Comparison of ENCODE assay signal across 8 cellular contexts in genomic region chr17:17780941-17781590, GRCh38. TPM values are rescaled to one million over a fixed set of nuclear protein-coding genes. Genes with fewer than 3 reads are reported as not detected.
DNase-seq lines count a peak whose midpoint lies in the region; ATAC-seq, FAIRE-seq and TF ChIP-seq lines count a peak whose summit lies in the region.

No MANE protein-coding gene starts in this region.

- H3K4me3 ChIP-seq in GM23338 (peak overlapping the region; percentile 87), adrenal gland (no peak overlapping the region), keratinocyte (ENCODE audit: control insufficient read depth in 2 of 3, extremely low read depth in 1 of 3, insufficient read depth in 2 of 3, low read depth in 1 of 3, low read length in 3 of 3) (peak overlapping the region in 1 of 3 experiments; percentile 57), tibial artery (peak overlapping the region; percentile 50 to 58)

- FAIRE-seq in keratinocyte (lab: Jason Lieb, UNC): peak; percentile 62
- FAIRE-seq in D721Med (lab: Jason Lieb, UNC): no peak

- H3K27me3 ChIP-seq in GM23338 (ENCODE audit: insufficient read depth) (peaks cover 52% of the 10 kb centered on the region), adrenal gland (no peaks in the 10 kb centered on the region), keratinocyte (ENCODE audit: control insufficient read depth, extremely low read depth, insufficient read depth, low read length) (no peaks in the 10 kb centered on the region), tibial artery (no peaks in the 10 kb centered on the region)

- peaks cover 41% of the 10 kb centered on the region for H3K4me1 ChIP-seq in GM23338 (ENCODE audit: insufficient read depth)
- peaks cover 32 to 75% of the 10 kb centered on the region in 2 donors for H3K4me1 ChIP-seq in adrenal gland (replicated peaks in 1 of 2)
- H3K4me1 ChIP-seq in keratinocyte (ENCODE audit: control insufficient read depth, extremely low read depth, insufficient read depth, low read length): peaks cover 38% of the 10 kb centered on the region
- peaks cover 13 to 69% (median 51%) of the 10 kb centered on the region in 4 donors for H3K4me1 ChIP-seq in tibial artery

- H2AFZ ChIP-seq in GM23338 (peak overlapping the region; percentile 94), keratinocyte (ENCODE audit: control insufficient read depth, low read length) (no peak overlapping the region)

- peaks cover 27% of the 10 kb centered on the region; the same call in 1 of the 2 replicates for H3F3A ChIP-seq in GM23338 (replicated peaks; ENCODE audit: low read depth)

- peaks cover 39% of the 10 kb centered on the region for H3K27me3 Mint-ChIP-seq in GM23338 (ENCODE audit: insufficient read depth, low read depth, poor library complexity)

- TF ChIP-seq CTCF in GM23338 (conservative IDR thresholded peaks at IDR 0.05; ENCODE audit: low read depth in 2 of 2) (peak; percentile 31 to 53), adrenal gland (IDR thresholded peaks at IDR 0.05) (peak in 1 of 6 experiments; percentile 10), keratinocyte (optimal IDR thresholded peaks at IDR 0.05 in 1 of 3, IDR thresholded peaks at IDR 0.05 in 1 of 3, conservative IDR thresholded peaks at IDR 0.05 in 1 of 3; ENCODE audit: extremely low read depth in 1 of 3, insufficient read depth in 2 of 3, low read length in 3 of 3) (peak; percentile 5 to 41 (median 36)), tibial artery (IDR thresholded peaks at IDR 0.05) (peak in 1 of 2 experiments; percentile 18), D721Med (IDR thresholded peaks at IDR 0.05; ENCODE audit: insufficient read depth, missing control alignments) (no peak)

- DNase-seq in A172 (ENCODE audit: low spot score) (peak; percentile 46), GM23338 (ENCODE audit: low spot score) (peak; percentile 90), adrenal gland (peak in 1 of 7 donors; percentile 72), keratinocyte (ENCODE audit: low read depth, low spot score) (no peak), tibial artery (peak in 1 of 2 donors; percentile 81), D721Med (ENCODE audit: insufficient read length, low spot score) (no peak)
- no peak for DNase-seq in stimulated activated CD4-positive, alpha-beta T cell treated with anti-CD3 and anti-CD28 coated beads, Interleukin-4, amount 100 ng/mL, for 24 hours

- peak overlapping the region; percentile 71 for H3K4me3 Mint-ChIP-seq in GM23338

- peak overlapping the region; percentile 99 for H3K4me2 ChIP-seq in GM23338
- H3K4me2 ChIP-seq in keratinocyte (ENCODE audit: control insufficient read depth, extremely low read depth, insufficient read depth, low read depth, low read length): peak overlapping the region; percentile 80

- no peaks in the 10 kb centered on the region for H3K9me2 ChIP-seq in GM23338 (ENCODE audit: insufficient read depth)

- no peaks in the 10 kb centered on the region for H4K20me1 ChIP-seq in GM23338 (replicated peaks; ENCODE audit: insufficient read depth)
- peaks cover 8% of the 10 kb centered on the region for H4K20me1 ChIP-seq in keratinocyte (ENCODE audit: control insufficient read depth, extremely low read depth, insufficient read depth, low read length)

- H3K36me3 Mint-ChIP-seq in GM23338 (ENCODE audit: low read depth): no peaks in the 10 kb centered on the region

- H3K4me1 Mint-ChIP-seq in GM23338: peaks cover 33% of the 10 kb centered on the region

- H3K9me3 ChIP-seq in adrenal gland (replicated peaks in 1 of 3) (no peaks in the 10 kb centered on the region), keratinocyte (ENCODE audit: control insufficient read depth, low read depth, low read length) (no peaks in the 10 kb centered on the region), tibial artery (no peaks in the 10 kb centered on the region)

- no peaks in the 10 kb centered on the region for H3K9me1 ChIP-seq in keratinocyte (ENCODE audit: control insufficient read depth, extremely low read depth, insufficient read depth, low read length)

- TF ChIP-seq POLR2A in adrenal gland (IDR thresholded peaks at IDR 0.05): no peak

- dilution Hi-C loops in keratinocyte (cut with MboI; ENCODE audit: extremely low pct_ligation_motif_present, low sequenced_read_pairs): no loop called here

- H3K36me3 ChIP-seq in GM23338 (ENCODE audit: insufficient read depth) (no peaks in the 10 kb centered on the region), adrenal gland (replicated peaks in 1 of 2) (no peaks in the 10 kb centered on the region), keratinocyte (ENCODE audit: control insufficient read depth in 2 of 2, extremely low read depth in 1 of 2, insufficient read depth in 2 of 2, low read length in 2 of 2) (peaks cover 0 to 6% of the 10 kb centered on the region in 2 experiments), tibial artery (no peaks in the 10 kb centered on the region)

- H3K27ac ChIP-seq in GM23338 (ENCODE audit: low read depth) (no peak overlapping the region), adrenal gland (peak overlapping the region in 4 of 5 donors; percentile 9 to 81 (median 50)), keratinocyte (ENCODE audit: control insufficient read depth, insufficient read depth, low read length) (peak overlapping the region; percentile 37), tibial artery (peak overlapping the region; percentile 70 to 82)

- peak overlapping the region; percentile 29; the same call in 1 of the 2 replicates for H3K27ac Mint-ChIP-seq in GM23338

- peak overlapping the region; percentile 53 for H3K9ac ChIP-seq in keratinocyte (ENCODE audit: control insufficient read depth, extremely low read depth, insufficient read depth, low read length)

- peak; percentile 37 for ATAC-seq in GM23338
- ATAC-seq in GM21737 (IDR thresholded peaks at IDR 0.05; ENCODE audit: unreplicated experiment): no peak

- 54 to 73% (median 58%) methylated on average over 7 to 10 of the region's 10 CpGs for WGBS in adrenal gland, 4 donors

- H3K79me2 ChIP-seq in GM23338 (replicated peaks; ENCODE audit: insufficient read depth) (no peaks in the 10 kb centered on the region), keratinocyte (ENCODE audit: control insufficient read depth, insufficient read depth, low read length) (peaks cover 34% of the 10 kb centered on the region)

- intact Hi-C loops in adrenal gland (cut with DNase I): no loop called here
- intact Hi-C loops in tibial artery (cut with DNase I; ENCODE audit: low total_unique reads): loop anchor here (5.0 to 10.0 kb wide), 2 partner anchors 96 to 306 kb away; partner anchors contain the start of genes DRG2 and RAI1

- H3K9me3 Mint-ChIP-seq in GM23338: no peaks in the 10 kb centered on the region; the same call in 2 of the 3 replicates

TF ChIP-seq in GM23338, 12 proteins besides CTCF, POLR2A, EP300 and RAD21 (continues in another document):
- TF ChIP-seq CREB1 (CRISPR knock-in tag; IDR thresholded peaks at IDR 0.05; ENCODE audit: low read depth): no peak
- no peak for TF ChIP-seq EZH2 (IDR thresholded peaks at IDR 0.05; ENCODE audit: low read depth, unreplicated experiment)
- no peak for TF ChIP-seq EZH2phosphoT487 (IDR thresholded peaks at IDR 0.05; ENCODE audit: unreplicated experiment)
- no peak for TF ChIP-seq ETS1 (IDR thresholded peaks at IDR 0.05)
- no peak for TF ChIP-seq POLR2AphosphoS5 (IDR thresholded peaks at IDR 0.05; ENCODE audit: low read depth)
- no peak for TF ChIP-seq STAT1 (IDR thresholded peaks at IDR 0.05; ENCODE audit: unreplicated experiment)
- TF ChIP-seq ZNF331 (CRISPR knock-in tag; IDR thresholded peaks at IDR 0.05; ENCODE audit: low read depth): no peak

RNA-seq across cellular contexts. Expression of gene SREBF1, which starts 55.7 kb away (rescaled TPM):
- 92.5 and 132 TPM in 2 replicates for total RNA-seq in A172 (2014; rRNA removed; shearing (Covaris generic))
- total RNA-seq in GM23338 (2014; rRNA removed; shearing (Covaris generic)): 77.7 and 85.3 TPM in 2 replicates
- polyA plus RNA-seq in GM23338 (2016; fragmentation: Nextera tagmentation; extraction: Ambion mirVana) (39.6 and 43.7 TPM in 2 replicates), adrenal gland (100 to 1,000 TPM; 298 to 818 (median 483) TPM), keratinocyte (51.7 to 62.3 TPM (median 59.8 TPM) in 3 replicates)
- total RNA-seq in adrenal gland: 100 to 1,000 TPM; 403 to 850 (median 667) TPM
- 141 TPM for polyA plus RNA-seq in keratinocyte (2011; ENCODE audit: low read depth)
- polyA plus RNA-seq in keratinocyte (2011; cell fraction: cytosol; rRNA removed): 13.1 and 22.9 TPM in 2 replicates
- 193 and 230 TPM in 2 replicates for polyA plus RNA-seq in keratinocyte (2011; cell fraction: nucleus; rRNA removed)
- 58.4 and 115 TPM in 2 replicates for polyA plus RNA-seq in keratinocyte (2012; ENCODE audit: low replicate concordance)
- 92.2 to 212 TPM (median 99.5 TPM) in 3 replicates for polyA minus RNA-seq in keratinocyte
- polyA minus RNA-seq in keratinocyte (2011; cell fraction: cytosol; rRNA and poly(A)+ RNA removed): 158 TPM
- polyA minus RNA-seq in keratinocyte (2011; cell fraction: nucleus; rRNA and poly(A)+ RNA removed): 274 and 384 TPM in 2 replicates

Comparison
In these comparisons a context has a peak if more than half of its experiments do, and no peak if none do; other contexts are left out.
1. DNase-seq: peak in A172 (single experiment) and GM23338 (single experiment); none in keratinocyte (single experiment), stimulated activated CD4-positive, alpha-beta T cell treated with anti-CD3 and anti-CD28 coated beads, Interleukin-4, amount 100 ng/mL, for 24 hours (single experiment) and D721Med (single experiment).
2. H3K4me3 ChIP-seq: peak in GM23338 (single experiment) and tibial artery (2 of 2); none in adrenal gland (0 of 4).